Comparison of ENCODE assay signal across 14 cellular contexts in the genomic region with DNA sequence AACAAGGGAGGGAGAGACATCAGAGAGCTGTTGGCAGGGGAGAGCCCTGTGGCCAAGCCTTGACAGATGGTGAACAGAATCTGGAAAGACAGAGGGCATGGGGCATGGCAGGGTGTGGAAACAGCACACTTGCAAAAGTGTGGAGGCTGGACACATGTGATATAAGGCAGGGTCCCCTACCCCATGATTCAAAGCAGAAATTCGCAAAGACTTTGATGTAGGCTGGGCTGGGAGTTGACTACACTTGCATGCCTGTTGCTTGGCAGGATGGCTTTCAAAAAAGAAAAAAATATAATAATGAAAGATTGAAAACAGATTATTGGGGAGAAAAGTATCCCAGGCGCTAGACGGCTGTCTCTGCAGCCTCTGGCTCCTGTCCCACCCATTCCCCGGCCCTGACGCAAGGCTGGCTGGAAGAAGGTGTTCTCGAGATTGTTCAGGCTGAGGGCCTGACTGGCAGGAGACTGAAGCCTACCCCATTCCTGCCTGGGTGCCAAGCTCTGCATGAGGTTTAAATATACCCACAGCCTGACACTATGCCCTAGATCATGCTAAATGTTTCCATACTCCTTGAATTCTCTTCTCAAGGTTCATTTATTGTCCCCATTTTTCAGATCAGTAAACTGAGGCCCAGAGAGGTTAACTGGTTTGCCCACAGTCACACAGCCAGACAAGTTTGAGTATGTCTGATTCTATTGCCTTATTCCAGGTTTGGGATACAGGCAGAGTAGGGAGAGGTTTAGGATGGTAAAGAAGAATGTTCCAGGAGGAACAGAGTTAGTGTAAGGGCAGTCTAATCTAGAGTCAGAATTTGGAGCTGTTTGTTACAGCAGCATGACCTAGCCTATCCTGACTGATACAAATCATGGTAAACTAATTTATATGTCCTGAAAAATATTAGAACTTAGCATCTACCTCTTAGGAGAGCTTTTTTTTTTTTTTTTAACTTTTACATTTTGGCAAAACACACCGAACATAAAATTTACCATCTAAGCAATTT. TPM values are rescaled to one million over a fixed set of nuclear protein-coding genes. Genes with fewer than 3 reads are reported as not detected.
A peak's percentile ranks its signal among the peaks of the same experiment; 100 is the strongest.
DNase-seq lines count a peak whose midpoint lies in the region; ATAC-seq, FAIRE-seq and TF ChIP-seq lines count a peak whose summit lies in the region.
"Had no signal": no experiment of that assay in that cellular context is flagged by ENCODE, and none has a peak within 500 bp of the region (broad histone marks: within the 10 kb centered on the region; RNA-seq: fewer than 3 reads in every experiment).

No MANE protein-coding gene starts in this region.

- POLR2A ChIA-PET in HepG2 (lab: Yijun Ruan, JAX): no interaction called here
- POLR2A ChIA-PET in activated CD4-positive, alpha-beta memory T cell treated with anti-CD3 and anti-CD28 coated beads, Interleukin-2, amount 10 ng/mL, durations not matched to agents 7 days and 5 days (lab: Charles Lee): interaction anchor here (0.6 kb wide), 1 partner anchor 253 kb away, joined by 3 read pairs; no protein-coding TSS in a partner anchor

- H3K27ac ChIP-seq in HepG2 (ENCODE audit: extremely low read length, insufficient read depth, low read length): no peak overlapping the region
- H3K27ac ChIP-seq in right lobe of liver: no peak overlapping the region
- H3K27ac ChIP-seq in gastroesophageal sphincter: peak overlapping the region; percentile 88 to 98 (median 91)
- peak overlapping the region in 1 of 2 donors; percentile 39 for H3K27ac ChIP-seq in ovary

- peaks cover 13% of the 10 kb centered on the region for H3K27me3 Mint-ChIP-seq in activated CD4-positive, alpha-beta memory T cell treated with anti-CD3 and anti-CD28 coated beads, Interleukin-2, amount 10 ng/mL, durations not matched to agents 7 days and 5 days

- H3K36me3 Mint-ChIP-seq in activated CD4-positive, alpha-beta memory T cell treated with anti-CD3 and anti-CD28 coated beads, Interleukin-2, amount 10 ng/mL, durations not matched to agents 7 days and 5 days (ENCODE audit: low read depth): no peaks in the 10 kb centered on the region

- H3K27ac Mint-ChIP-seq in activated CD4-positive, alpha-beta memory T cell treated with anti-CD3 and anti-CD28 coated beads, Interleukin-2, amount 10 ng/mL, durations not matched to agents 7 days and 5 days: no peak overlapping the region
- H3K27ac Mint-ChIP-seq: T-helper 17 cell had no signal

- ATAC-seq in HepG2 (no peak), right lobe of liver (no peak), gastroesophageal sphincter (peak; percentile 61), HG02623 (IDR thresholded peaks at IDR 0.05; ENCODE audit: unreplicated experiment) (no peak)
- ATAC-seq: T-helper 17 cell had no signal

- TF ChIP-seq CTCF in HepG2 (CRISPR knock-in tag; IDR thresholded peaks at IDR 0.05) (no peak), right lobe of liver (IDR thresholded peaks at IDR 0.05) (no peak), gastroesophageal sphincter (IDR thresholded peaks at IDR 0.05) (no peak), ovary (IDR thresholded peaks at IDR 0.05) (no peak)

- H3K4me1 ChIP-seq in HepG2 (ENCODE audit: insufficient read depth, low read length) (peaks cover 18% of the 10 kb centered on the region), right lobe of liver (no peaks in the 10 kb centered on the region), gastroesophageal sphincter (peaks cover 24 to 72% (median 45%) of the 10 kb centered on the region in 3 donors), ovary (ENCODE audit: insufficient read depth) (peaks cover 29% of the 10 kb centered on the region)

- H3K36me3 ChIP-seq in HepG2 (replicated peaks in 1 of 2; ENCODE audit: control insufficient read depth in 1 of 2, insufficient read depth in 2 of 2, low read length in 2 of 2) (no peaks in the 10 kb centered on the region), right lobe of liver (no peaks in the 10 kb centered on the region), gastroesophageal sphincter (no peaks in the 10 kb centered on the region), ovary (no peaks in the 10 kb centered on the region)

- H3K79me2 ChIP-seq in HepG2 (ENCODE audit: insufficient read depth, low read length): no peaks in the 10 kb centered on the region

- in situ Hi-C loops in HepG2 (cut with HindIII; ENCODE audit: extremely low pct_ligation_motif_present, low pct_unique_long_range_greater_than_20kb): no loop called here

- FAIRE-seq in HepG2 (lab: Jason Lieb, UNC): no peak

- H3K4me3 ChIP-seq in HepG2 (replicated peaks in 1 of 3; ENCODE audit: insufficient read depth in 1 of 3, low read depth in 2 of 3, low read length in 3 of 3) (no peak overlapping the region), right lobe of liver (no peak overlapping the region), gastroesophageal sphincter (no peak overlapping the region), ovary (no peak overlapping the region)

- TF ChIP-seq POLR2A in HepG2 (IDR thresholded peaks at IDR 0.05; ENCODE audit: insufficient read depth in 1 of 2, low read depth in 2 of 2, low read length in 2 of 2) (no peak), right lobe of liver (IDR thresholded peaks at IDR 0.05) (no peak), gastroesophageal sphincter (IDR thresholded peaks at IDR 0.05) (no peak), ovary (IDR thresholded peaks at IDR 0.05) (no peak)

- TF ChIP-seq RAD21 in HepG2 (CRISPR knock-in tag; IDR thresholded peaks at IDR 0.05): no peak

- H2AFZ ChIP-seq in HepG2 (ENCODE audit: low read length): no peak overlapping the region

- H3K27me3 ChIP-seq in HepG2 (ENCODE audit: control insufficient read depth in 1 of 2, insufficient read depth in 2 of 2, low read length in 2 of 2): no peaks in the 10 kb centered on the region
- no peaks in the 10 kb centered on the region for H3K27me3 ChIP-seq in right lobe of liver
- H3K27me3 ChIP-seq in gastroesophageal sphincter: no peaks in the 10 kb centered on the region
- H3K27me3 ChIP-seq in ovary: no peaks in the 10 kb centered on the region

- intact Hi-C loops in HepG2 (cut with micrococcal nuclease; ENCODE audit: unreplicated experiment): no loop called here
- intact Hi-C loops in right lobe of liver (cut with DNase I): loop anchor here in 1 of 2 donors (10.0 kb wide), 1 partner anchor 173 kb away; no protein-coding TSS in a partner anchor
- intact Hi-C loops in ovary (cut with DNase I): no loop called here

- no peaks in the 10 kb centered on the region for H3K9me3 Mint-ChIP-seq in activated CD4-positive, alpha-beta memory T cell treated with anti-CD3 and anti-CD28 coated beads, Interleukin-2, amount 10 ng/mL, durations not matched to agents 7 days and 5 days

- TF ChIP-seq EP300 in HepG2 (IDR thresholded peaks at IDR 0.05; ENCODE audit: low read depth in 2 of 2, low read length in 2 of 2) (no peak), HepG2 (CRISPR knock-in tag; IDR thresholded peaks at IDR 0.05; ENCODE audit: borderline replicate concordance) (no peak), gastroesophageal sphincter (IDR thresholded peaks at IDR 0.05) (no peak), ovary (IDR thresholded peaks at IDR 0.05) (no peak)

- BruUV-seq in HepG2 (replicated peaks; lab: Mats Ljungman, UMichigan): no TSS peak

- no peak overlapping the region for H3K9ac ChIP-seq in HepG2 (ENCODE audit: insufficient read depth, low read depth, low read length)

- CTCF ChIA-PET in HepG2 (lab: Yijun Ruan, JAX; ENCODE audit: low intra/inter-chr PET ratio, low total read pairs): no interaction called here
- CTCF ChIA-PET in activated CD4-positive, alpha-beta memory T cell treated with anti-CD3 and anti-CD28 coated beads, Interleukin-2, amount 10 ng/mL, durations not matched to agents 7 days and 5 days (lab: Charles Lee): interaction anchor here (1.0 kb wide), 1 partner anchor 9 kb away, joined by 5 read pairs; no protein-coding TSS in a partner anchor

- H4K20me1 ChIP-seq in HepG2 (ENCODE audit: insufficient read depth, low read length): no peaks in the 10 kb centered on the region

- H3K4me3 Mint-ChIP-seq in activated CD4-positive, alpha-beta memory T cell treated with anti-CD3 and anti-CD28 coated beads, Interleukin-2, amount 10 ng/mL, durations not matched to agents 7 days and 5 days: no peak overlapping the region
- H3K4me3 Mint-ChIP-seq: T-helper 17 cell had no signal

- WGBS in HepG2 (ENCODE audit: low lambda C conversion rate): 53% methylated on average over 7 of the region's 7 CpGs
- 75% methylated on average over 7 of the region's 7 CpGs for WGBS in right lobe of liver (ENCODE audit: insufficient coverage, low coverage, low lambda C conversion rate, missing lambda C conversion rate)
- 16 to 26% methylated on average over 7 of the region's 7 CpGs for WGBS in gastroesophageal sphincter (ENCODE audit: low coverage in 1 of 2), 2 donors
- 40 to 48% (median 44%) methylated on average over 7 of the region's 7 CpGs for WGBS in ovary, 3 donors

- peaks cover 3% of the 10 kb centered on the region for H3K4me1 Mint-ChIP-seq in activated CD4-positive, alpha-beta memory T cell treated with anti-CD3 and anti-CD28 coated beads, Interleukin-2, amount 10 ng/mL, durations not matched to agents 7 days and 5 days
- H3K4me1 Mint-ChIP-seq: T-helper 17 cell had no signal

- no peak overlapping the region for H3K4me2 ChIP-seq in HepG2 (ENCODE audit: low read depth, low read length)

- H3K9me3 ChIP-seq in HepG2 (ENCODE audit: low read length): no peaks in the 10 kb centered on the region
- H3K9me3 ChIP-seq in right lobe of liver: no peaks in the 10 kb centered on the region
- H3K9me3 ChIP-seq in gastroesophageal sphincter: no peaks in the 10 kb centered on the region
- H3K9me3 ChIP-seq in ovary: no peaks in the 10 kb centered on the region

- DNase-seq in HepG2 (ENCODE audit: low spot score) (no peak), right lobe of liver (no peak), ovary (peak in 3 of 5 donors; percentile 57 to 72 (median 66)), DMS79 (lab: John Stamatoyannopoulos, UW) (no peak), DMS79 treated with DMSO at 0.1 percent for 48 hours (lab: John Stamatoyannopoulos, UW) (no peak)
- no peak for DNase-seq in activated CD4-positive, alpha-beta memory T cell treated with anti-CD3 and anti-CD28 coated beads, Interleukin-2, amount 10 ng/mL, durations not matched to agents 7 days and 5 days
- DNase-seq: 8988T; activated CD4-positive, alpha-beta T cell treated with anti-CD3 and anti-CD28 coated beads, Interleukin-2, amount 50 U/mL, for 1 hour; activated gamma-delta T cell; retina; T-helper 17 cell had no signal

RNA-seq across cellular contexts. Expression of gene CCN5, which starts 23.4 kb away (rescaled TPM):
- not detected in 2 replicates for total RNA-seq in HepG2 (2016; rRNA removed; fragmentation: Illumina TruSeq; extraction: Trizol)
- total RNA-seq in HepG2 (2016; cell fraction: cytosol; rRNA removed; fragmentation: Illumina TruSeq; extraction: Trizol; ENCODE audit: low read depth): not detected in 2 replicates
- not detected in 2 replicates for total RNA-seq in HepG2 (2016; cell fraction: insoluble cytoplasmic fraction; rRNA removed; fragmentation: Illumina TruSeq; extraction: Trizol)
- total RNA-seq in HepG2 (2016; cell fraction: membrane; rRNA removed; fragmentation: Illumina TruSeq; extraction: Trizol): not detected in 2 replicates
- not detected in 2 replicates for total RNA-seq in HepG2 (2016; cell fraction: nucleus; rRNA removed; fragmentation: Illumina TruSeq; extraction: Trizol)
- polyA plus RNA-seq in HepG2 (2011; rRNA removed): 0.12 and 0.17 TPM in 2 replicates
- 0.12 and 0.31 TPM in 2 replicates for polyA plus RNA-seq in HepG2 (2011; cell fraction: cytosol; rRNA removed)
- 0.12 and 0.23 TPM in 2 replicates for polyA plus RNA-seq in HepG2 (2011; cell fraction: nucleus; rRNA removed)
- not detected in 2 replicates for polyA plus RNA-seq in HepG2 (2012)
- polyA plus RNA-seq in HepG2 (2016; cell fraction: cytosol; fragmentation: Illumina TruSeq; extraction: Trizol; ENCODE audit: low read depth): not detected in 2 replicates
- polyA plus RNA-seq in HepG2 (2016; cell fraction: insoluble cytoplasmic fraction; fragmentation: Illumina TruSeq; extraction: Trizol; ENCODE audit: low read depth): not detected in 2 replicates
- polyA plus RNA-seq in HepG2 (2016; cell fraction: membrane; fragmentation: Illumina TruSeq; extraction: Trizol; ENCODE audit: low read depth): not detected in 2 replicates
- polyA plus RNA-seq in HepG2 (2016; cell fraction: nucleus; fragmentation: Illumina TruSeq; extraction: Trizol; ENCODE audit: insufficient read depth, low read depth): not detected in 2 replicates
- 0.08 and 46.2 TPM in 2 replicates for polyA minus RNA-seq in HepG2 (2011; rRNA and poly(A)+ RNA removed; ENCODE audit: low replicate concordance)
- polyA minus RNA-seq in HepG2 (2011; cell fraction: cytosol; rRNA and poly(A)+ RNA removed): 1.5 and 3.3 TPM in 2 replicates
- polyA minus RNA-seq in HepG2 (2011; cell fraction: nucleus; rRNA and poly(A)+ RNA removed): 1.1 and 1.7 TPM in 2 replicates
- 1 to 10 TPM in 5 of 6 experiments, under 1 TPM in 1; 0.92 to 6.1 (median 1.5) TPM for total RNA-seq in right lobe of liver
- 100 to 1,000 TPM in 3 of 4 donors, 10 to 100 TPM in 1; 52.9 to 359 (median 146) TPM for total RNA-seq in gastroesophageal sphincter
- 100 to 1,000 TPM in 4 of 7 donors, 10 to 100 TPM in 3; 47.4 to 296 (median 148) TPM for total RNA-seq in ovary
- polyA plus RNA-seq in ovary: 100 to 1,000 TPM; 183 to 196 TPM
- total RNA-seq in activated CD4-positive, alpha-beta memory T cell treated with anti-CD3 and anti-CD28 coated beads, Interleukin-2, amount 10 ng/mL, durations not matched to agents 7 days and 5 days: not detected
- total RNA-seq: mononuclear cell, T-helper 17 cell had no signal

RNA-seq across cellular contexts. Expression of gene ADA, which starts 40.2 kb away (rescaled TPM):
- total RNA-seq in HepG2 (2016; rRNA removed; fragmentation: Illumina TruSeq; extraction: Trizol): 2.5 and 2.7 TPM in 2 replicates
- total RNA-seq in HepG2 (2016; cell fraction: cytosol; rRNA removed; fragmentation: Illumina TruSeq; extraction: Trizol; ENCODE audit: low read depth): 1.3 and 2.8 TPM in 2 replicates
- total RNA-seq in HepG2 (2016; cell fraction: insoluble cytoplasmic fraction; rRNA removed; fragmentation: Illumina TruSeq; extraction: Trizol): 2.0 and 2.9 TPM in 2 replicates
- total RNA-seq in HepG2 (2016; cell fraction: membrane; rRNA removed; fragmentation: Illumina TruSeq; extraction: Trizol): 1.9 and 2.5 TPM in 2 replicates
- total RNA-seq in HepG2 (2016; cell fraction: nucleus; rRNA removed; fragmentation: Illumina TruSeq; extraction: Trizol): 1.4 and 1.6 TPM in 2 replicates
- 9.8 and 11.3 TPM in 2 replicates for polyA plus RNA-seq in HepG2 (2011; rRNA removed)
- polyA plus RNA-seq in HepG2 (2011; cell fraction: cytosol; rRNA removed): 9.6 and 12.4 TPM in 2 replicates
- 13.3 and 16.8 TPM in 2 replicates for polyA plus RNA-seq in HepG2 (2011; cell fraction: nucleus; rRNA removed)
- 5.1 and 6.0 TPM in 2 replicates for polyA plus RNA-seq in HepG2 (2012)
- polyA plus RNA-seq in HepG2 (2016; cell fraction: cytosol; fragmentation: Illumina TruSeq; extraction: Trizol; ENCODE audit: low read depth): 2.7 and 3.0 TPM in 2 replicates
- polyA plus RNA-seq in HepG2 (2016; cell fraction: insoluble cytoplasmic fraction; fragmentation: Illumina TruSeq; extraction: Trizol; ENCODE audit: low read depth): 4.0 and 4.3 TPM in 2 replicates
- polyA plus RNA-seq in HepG2 (2016; cell fraction: membrane; fragmentation: Illumina TruSeq; extraction: Trizol; ENCODE audit: low read depth): 3.2 TPM in 2 replicates
- 4.3 and 4.8 TPM in 2 replicates for polyA plus RNA-seq in HepG2 (2016; cell fraction: nucleus; fragmentation: Illumina TruSeq; extraction: Trizol; ENCODE audit: insufficient read depth, low read depth)
- polyA minus RNA-seq in HepG2 (2011; rRNA and poly(A)+ RNA removed; ENCODE audit: low replicate concordance): 7.0 and 23.8 TPM in 2 replicates
- polyA minus RNA-seq in HepG2 (2011; cell fraction: cytosol; rRNA and poly(A)+ RNA removed): 2.5 and 2.9 TPM in 2 replicates
- polyA minus RNA-seq in HepG2 (2011; cell fraction: nucleus; rRNA and poly(A)+ RNA removed): 2.5 and 2.8 TPM in 2 replicates
- total RNA-seq in right lobe of liver: 1 to 10 TPM; 2.2 to 8.6 (median 3.7) TPM
- 10 to 100 TPM in 2 of 4 donors, 1 to 10 TPM in 2; 7.6 to 14.5 (median 10.4) TPM for total RNA-seq in gastroesophageal sphincter
- 1 to 10 TPM; 1.1 to 5.7 (median 3.2) TPM for total RNA-seq in ovary
- polyA plus RNA-seq in ovary: 1 to 10 TPM; 2.8 to 7.4 TPM
- total RNA-seq in activated CD4-positive, alpha-beta memory T cell treated with anti-CD3 and anti-CD28 coated beads, Interleukin-2, amount 10 ng/mL, durations not matched to agents 7 days and 5 days: 10 to 100 TPM; 79.0 to 79.7 TPM

RNA-seq across cellular contexts. Expression of gene KCNK15, which starts 53.9 kb away (rescaled TPM):
- total RNA-seq in HepG2 (2016; rRNA removed; fragmentation: Illumina TruSeq; extraction: Trizol): not detected in 2 replicates
- total RNA-seq in HepG2 (2016; cell fraction: cytosol; rRNA removed; fragmentation: Illumina TruSeq; extraction: Trizol; ENCODE audit: low read depth): not detected in 2 replicates
- not detected in 2 replicates for total RNA-seq in HepG2 (2016; cell fraction: insoluble cytoplasmic fraction; rRNA removed; fragmentation: Illumina TruSeq; extraction: Trizol)
- not detected in 2 replicates for total RNA-seq in HepG2 (2016; cell fraction: membrane; rRNA removed; fragmentation: Illumina TruSeq; extraction: Trizol)
- total RNA-seq in HepG2 (2016; cell fraction: nucleus; rRNA removed; fragmentation: Illumina TruSeq; extraction: Trizol): not detected in 2 replicates
- 0.03 TPM in 1 of 2 replicates, not detected in the other for polyA plus RNA-seq in HepG2 (2011; rRNA removed)
- polyA plus RNA-seq in HepG2 (2011; cell fraction: cytosol; rRNA removed): not detected in 2 replicates
- polyA plus RNA-seq in HepG2 (2011; cell fraction: nucleus; rRNA removed): not detected in 2 replicates
- not detected in 2 replicates for polyA plus RNA-seq in HepG2 (2012)
- polyA plus RNA-seq in HepG2 (2016; cell fraction: cytosol; fragmentation: Illumina TruSeq; extraction: Trizol; ENCODE audit: low read depth): not detected in 2 replicates
- polyA plus RNA-seq in HepG2 (2016; cell fraction: insoluble cytoplasmic fraction; fragmentation: Illumina TruSeq; extraction: Trizol; ENCODE audit: low read depth): not detected in 2 replicates
- not detected in 2 replicates for polyA plus RNA-seq in HepG2 (2016; cell fraction: membrane; fragmentation: Illumina TruSeq; extraction: Trizol; ENCODE audit: low read depth)
- polyA plus RNA-seq in HepG2 (2016; cell fraction: nucleus; fragmentation: Illumina TruSeq; extraction: Trizol; ENCODE audit: insufficient read depth, low read depth): not detected in 2 replicates
- polyA minus RNA-seq in HepG2 (2011; rRNA and poly(A)+ RNA removed; ENCODE audit: low replicate concordance): 26.5 TPM in 1 of 2 replicates, not detected in the other
- polyA minus RNA-seq in HepG2 (2011; cell fraction: cytosol; rRNA and poly(A)+ RNA removed): 0.20 and 0.35 TPM in 2 replicates
- polyA minus RNA-seq in HepG2 (2011; cell fraction: nucleus; rRNA and poly(A)+ RNA removed): 0.39 TPM in 1 of 2 replicates, not detected in the other
- under 1 TPM in 4 of 6 experiments, not detected in 2; 0.07 to 0.43 (median 0.19) TPM for total RNA-seq in right lobe of liver
- 1 to 10 TPM; 1.3 to 4.7 (median 2.8) TPM for total RNA-seq in gastroesophageal sphincter
- 10 to 100 TPM in 1 of 7 donors, 1 to 10 TPM in 6; 2.6 to 21.6 (median 5.0) TPM for total RNA-seq in ovary
- polyA plus RNA-seq in ovary: 1 to 10 TPM in 1 of 2 donors, under 1 TPM in 1; 0.93 to 1.7 TPM
- total RNA-seq in activated CD4-positive, alpha-beta memory T cell treated with anti-CD3 and anti-CD28 coated beads, Interleukin-2, amount 10 ng/mL, durations not matched to agents 7 days and 5 days: not detected
- total RNA-seq: T-helper 17 cell had no signal

Comparison
In these comparisons a context has a peak if more than half of its experiments do, and no peak if none do; other contexts are left out.
1. DNase-seq: peak in ovary (3 of 5); none in HepG2 (single experiment), right lobe of liver (0 of 3), activated CD4-positive, alpha-beta memory T cell treated with anti-CD3 and anti-CD28 coated beads, Interleukin-2, amount 10 ng/mL, durations not matched to agents 7 days and 5 days (single experiment), DMS79 (single experiment) and DMS79 treated with DMSO at 0.1 percent for 48 hours (single experiment).
2. H3K27ac ChIP-seq: peak in gastroesophageal sphincter (4 of 4); none in HepG2 (single experiment) and right lobe of liver (0 of 3).
3. RNA of gene CCN5, which starts 23.4 kb away (total RNA-seq): 52.9 to 359 TPM in gastroesophageal sphincter and 47.4 to 296 TPM in ovary; 0.92 to 6.1 TPM in right lobe of liver, not detected in HepG2 and not detected in activated CD4-positive, alpha-beta memory T cell treated with anti-CD3 and anti-CD28 coated beads, Interleukin-2, amount 10 ng/mL, durations not matched to agents 7 days and 5 days; every median in the first group is over 4 times any median in the second.
4. RNA of gene ADA, which starts 40.2 kb away (total RNA-seq): 79.0 to 79.7 TPM in activated CD4-positive, alpha-beta memory T cell treated with anti-CD3 and anti-CD28 coated beads, Interleukin-2, amount 10 ng/mL, durations not matched to agents 7 days and 5 days; 7.6 to 14.5 TPM in gastroesophageal sphincter, 2.2 to 8.6 TPM in right lobe of liver, 1.1 to 5.7 TPM in ovary and 1.3 to 2.9 TPM in HepG2; every median in the first group is over 4 times any median in the second.